In genomic region chr15:41581110-41581509, GRCh38 we compare ENCODE assay signal across 1 cellular context.
TF ChIP-seq lines count a peak whose summit lies in the region.

No MANE protein-coding gene starts in this region.

TF ChIP-seq in K562, 482 proteins besides CTCF, POLR2A, EP300 and RAD21 (continued from another document):
- no peak for TF ChIP-seq TRIM25 (IDR thresholded peaks at IDR 0.05; ENCODE audit: borderline replicate concordance)
- TF ChIP-seq HNRNPLL (IDR thresholded peaks at IDR 0.05; ENCODE audit: low read depth, low read length, poor library complexity, severe bottlenecking), result no peak
- TF ChIP-seq, protein P1, sequence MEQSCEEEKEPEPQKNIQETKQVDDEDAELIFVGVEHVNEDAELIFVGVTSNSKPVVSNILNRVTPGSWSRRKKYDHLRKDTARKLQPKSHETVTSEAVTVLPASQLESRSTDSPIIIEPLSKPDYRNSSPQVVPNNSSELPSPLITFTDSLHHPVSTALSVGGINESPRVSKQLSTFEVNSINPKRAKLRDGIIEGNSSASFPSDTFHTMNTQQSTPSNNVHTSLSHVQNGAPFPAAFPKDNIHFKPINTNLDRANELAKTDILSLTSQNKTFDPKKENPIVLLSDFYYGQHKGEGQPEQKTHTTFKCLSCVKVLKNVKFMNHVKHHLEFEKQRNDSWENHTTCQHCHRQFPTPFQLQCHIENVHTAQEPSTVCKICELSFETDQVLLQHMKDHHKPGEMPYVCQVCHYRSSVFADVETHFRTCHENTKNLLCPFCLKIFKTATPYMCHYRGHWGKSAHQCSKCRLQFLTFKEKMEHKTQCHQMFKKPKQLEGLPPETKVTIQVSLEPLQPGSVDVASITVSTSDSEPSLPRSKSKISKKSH (CRISPR knock-in tag; IDR thresholded peaks at IDR 0.05), result no peak
- TF ChIP-seq MAX (CRISPR knock-in tag; IDR thresholded peaks at IDR 0.05), result peak; percentile 78
- TF ChIP-seq ZNF174 (CRISPR knock-in tag; IDR thresholded peaks at IDR 0.05), result no peak
- peak; percentile 36; the same call in 1 of the 2 replicates for TF ChIP-seq SMC3 (conservative IDR thresholded peaks at IDR 0.05; ENCODE audit: insufficient read depth, low read depth, low read length)
- TF ChIP-seq BMI1 (IDR thresholded peaks at IDR 0.05; ENCODE audit: low read length), result no peak
- no peak for TF ChIP-seq SP1 (CRISPR knock-in tag; IDR thresholded peaks at IDR 0.05)
- TF ChIP-seq MTA3 (IDR thresholded peaks at IDR 0.05; ENCODE audit: borderline replicate concordance), result no peak
- no peak for TF ChIP-seq POLR3G (IDR thresholded peaks at IDR 0.05; ENCODE audit: extremely low read depth, insufficient read length, insufficient replicate concordance)
- TF ChIP-seq POLR2AphosphoS2 (IDR thresholded peaks at IDR 0.05; ENCODE audit: low read length), result no peak
